Comparison of ENCODE assay signal across 15 cellular contexts in the genomic region with DNA sequence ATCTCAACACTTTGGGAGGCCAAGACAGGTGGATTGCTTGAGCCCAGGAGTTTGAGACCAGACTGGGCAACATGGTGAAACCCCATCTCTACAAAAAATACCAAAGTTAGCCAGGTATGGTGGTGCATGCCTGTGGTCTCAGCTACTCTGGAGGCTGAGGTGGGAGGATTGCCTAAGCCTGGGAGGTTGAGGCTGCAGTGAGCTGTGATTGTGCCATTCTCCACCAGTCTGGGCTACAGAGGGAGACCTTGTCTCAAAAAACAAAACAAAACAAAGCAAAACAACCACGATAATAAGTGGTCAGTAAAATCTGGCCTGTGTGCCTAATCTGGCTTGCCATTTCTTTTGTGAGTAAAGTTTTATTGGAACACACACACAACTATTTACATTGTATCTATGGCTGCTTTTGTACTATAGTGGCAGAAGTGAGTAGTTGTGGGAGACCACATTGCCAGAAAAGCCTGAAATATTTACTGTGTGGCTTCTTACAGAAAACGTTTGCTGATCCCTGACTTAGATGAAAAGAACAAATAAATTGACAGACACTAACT.
"Had no signal": no experiment of that assay in that cellular context is flagged by ENCODE, and none has a peak within 500 bp of the region (broad histone marks: within the 10 kb centered on the region; RNA-seq: fewer than 3 reads in every experiment).

No MANE protein-coding gene starts in this region.

- H3K9me3 ChIP-seq: gastrocnemius medialis had no signal

- H3K27ac ChIP-seq: gastrocnemius medialis, heart left ventricle, lower lobe of right lung, parathyroid adenoma, thoracic aorta had no signal

- H3K4me1 Mint-ChIP-seq: endodermal cell had no signal

- H3K4me1 ChIP-seq: gastrocnemius medialis, heart left ventricle, lower lobe of right lung, parathyroid adenoma had no signal

- ATAC-seq: gastrocnemius medialis, heart left ventricle, left colon, lower lobe of right lung had no signal

- H3K27me3 ChIP-seq: gastrocnemius medialis, heart left ventricle had no signal

- H3K27ac Mint-ChIP-seq: activated naive CD4-positive, alpha-beta T cell treated with anti-CD3 and anti-CD28 coated beads for 36 hours; activated T-helper 2 cell treated with anti-CD3 and anti-CD28 coated beads, Interferon-gamma antibody, Interleukin-2, Interleukin-4, amounts not matched to agents 10 μg/mL and 5 μg/mL and 100 μg/mL, durations not matched to agents 14 hours and 24 hours and 36 hours; endodermal cell had no signal

- H3K4me3 ChIP-seq: gastrocnemius medialis, heart left ventricle, lower lobe of right lung, thoracic aorta had no signal

- DNase-seq: activated CD4-positive, alpha-beta T cell treated with anti-CD3 and anti-CD28 coated beads, Interleukin-2, amount 50 U/mL, for 48 hours; activated naive CD4-positive, alpha-beta T cell treated with anti-CD3 and anti-CD28 coated beads for 36 hours; dermis blood vessel endothelial cell; endodermal cell; gastrocnemius medialis; heart left ventricle; left colon; lower lobe of right lung; midbrain; stimulated activated CD4-positive, alpha-beta T cell treated with anti-CD3 and anti-CD28 coated beads, Interleukin-12 subunit alpha, Interleukin-12 subunit beta, amount 100 ng/mL, for 4 hours; stimulated activated CD4-positive, alpha-beta T cell treated with anti-CD3 and anti-CD28 coated beads, Interleukin-2, amount 100 ng/mL, for 24 hours; T-helper 9 cell had no signal

- H3K36me3 ChIP-seq: gastrocnemius medialis, heart left ventricle, lower lobe of right lung, thoracic aorta had no signal

- H3K4me3 Mint-ChIP-seq: activated naive CD4-positive, alpha-beta T cell treated with anti-CD3 and anti-CD28 coated beads for 36 hours; endodermal cell had no signal
